Comparison of ENCODE assay signal across 2 cellular contexts in genomic region chr6:45473121-45473967, GRCh38.
TF ChIP-seq lines count a peak whose summit lies in the region.

No MANE protein-coding gene starts in this region.

TF ChIP-seq in IMR-90, 13 proteins besides CTCF, POLR2A, EP300 and RAD21:
- TF ChIP-seq MAFK (IDR thresholded peaks at IDR 0.05; ENCODE audit: low read depth, low read length), result no peak
- no peak for TF ChIP-seq CHD1 (IDR thresholded peaks at IDR 0.05; ENCODE audit: low read depth, low read length)
- no peak for TF ChIP-seq ELK1 (IDR thresholded peaks at IDR 0.05; ENCODE audit: borderline replicate concordance, low read depth, low read length)
- no peak for TF ChIP-seq USF2 (IDR thresholded peaks at IDR 0.05; ENCODE audit: low read depth, low read length)
- TF ChIP-seq MAZ (IDR thresholded peaks at IDR 0.05; ENCODE audit: borderline replicate concordance, low read depth, low read length), result no peak
- TF ChIP-seq CEBPB (IDR thresholded peaks at IDR 0.05; ENCODE audit: low read depth, low read length), result no peak
- TF ChIP-seq RFX5 (IDR thresholded peaks at IDR 0.05; ENCODE audit: low read depth, low read length), result no peak
- TF ChIP-seq NFE2L2 (IDR thresholded peaks at IDR 0.05; ENCODE audit: low read depth, low read length), result no peak
- TF ChIP-seq FOS (IDR thresholded peaks at IDR 0.05; ENCODE audit: low read depth, low read length), result no peak
TF ChIP-seq in IMR-90: peak in this region for 0.

TF ChIP-seq in GM23338, 12 proteins besides CTCF, POLR2A, EP300 and RAD21:
- TF ChIP-seq ETS1 (IDR thresholded peaks at IDR 0.05) (no peak), CREB1 (CRISPR knock-in tag; IDR thresholded peaks at IDR 0.05; ENCODE audit: low read depth) (no peak), ZNF331 (CRISPR knock-in tag; IDR thresholded peaks at IDR 0.05; ENCODE audit: low read depth) (no peak), ZNF114 (CRISPR knock-in tag; IDR thresholded peaks at IDR 0.05) (no peak)
